Comparison of ENCODE assay signal across 7 cellular contexts in genomic region chr11:116110356-116110755, GRCh38.
"Had no signal": no experiment of that assay in that cellular context is flagged by ENCODE, and none has a peak within 500 bp of the region (broad histone marks: within the 10 kb centered on the region; RNA-seq: fewer than 3 reads in every experiment).

No MANE protein-coding gene starts in this region.

- H3K4me3 ChIP-seq: GM12878 had no signal

- DNase-seq: GDM1, GF-D8 had no signal

- FAIRE-seq: G401.6, GM12878, GM12891, GM18507, GM19239 had no signal

- ATAC-seq: GM12878 had no signal
